12 cellular contexts compared by ENCODE assay signal in genomic region chr2:6949009-6949351, GRCh38.
"Had no signal": no experiment of that assay in that cellular context is flagged by ENCODE, and none has a peak within 500 bp of the region (broad histone marks: within the 10 kb centered on the region; RNA-seq: fewer than 3 reads in every experiment).

No MANE protein-coding gene starts in this region.

- H3K36me3 ChIP-seq: brain microvascular endothelial cell, tibial nerve had no signal

- H3K27me3 ChIP-seq: brain microvascular endothelial cell, spleen, tibial nerve had no signal

- H3K27ac ChIP-seq: brain microvascular endothelial cell had no signal

- DNase-seq: activated CD4-positive, alpha-beta T cell treated with anti-CD3 and anti-CD28 coated beads for 36 hours; activated CD8-positive, alpha-beta memory T cell treated with anti-CD3 and anti-CD28 coated beads, Interleukin-2, amount 50 U/mL, for 4 hours; activated CD8-positive, alpha-beta T cell treated with anti-CD3 and anti-CD28 coated beads for 36 hours; activated naive CD8-positive, alpha-beta T cell treated with anti-CD3 and anti-CD28 coated beads for 36 hours; anterior cingulate cortex; brain microvascular endothelial cell; dermis blood vessel endothelial cell; mammary epithelial cell; naive thymus-derived CD8-positive, alpha-beta T cell; nucleus accumbens; spleen had no signal

- H3K9me3 ChIP-seq: spleen, tibial nerve had no signal

- ATAC-seq: activated CD4-positive, alpha-beta T cell treated with anti-CD3 and anti-CD28 coated beads for 36 hours; activated CD8-positive, alpha-beta T cell treated with anti-CD3 and anti-CD28 coated beads for 36 hours; naive thymus-derived CD8-positive, alpha-beta T cell had no signal

- H3K4me3 ChIP-seq: spleen, tibial nerve had no signal
